Comparison of ENCODE assay signal across 1 cellular context in genomic region chr2:136214284-136214683, GRCh38.
TF ChIP-seq lines count a peak whose summit lies in the region.

No MANE protein-coding gene starts in this region.

TF ChIP-seq in GM12878, 131 proteins besides CTCF, POLR2A, EP300 and RAD21 (continued from another document):
- TF ChIP-seq FOXM1 (IDR thresholded peaks at IDR 0.05; ENCODE audit: low read depth, low read length) = no peak; the same call in 1 of the 2 replicates
- no peak for TF ChIP-seq MTA3 (IDR thresholded peaks at IDR 0.05; ENCODE audit: borderline replicate concordance, low read length)
- no peak for TF ChIP-seq ATF3 (IDR thresholded peaks at IDR 0.05; ENCODE audit: borderline replicate concordance, extremely low read depth, low read depth, low read length)
- no peak for TF ChIP-seq CHD4 (IDR thresholded peaks at IDR 0.05)
- peak; percentile 25 for TF ChIP-seq RELA (IDR thresholded peaks at IDR 0.05; ENCODE audit: borderline replicate concordance, partially characterized antibody)
- TF ChIP-seq ATF7 (IDR thresholded peaks at IDR 0.05; ENCODE audit: low read depth) = peak; percentile 63; the same call in 1 of the 2 replicates
- no peak for TF ChIP-seq HCFC1 (IDR thresholded peaks at IDR 0.05; ENCODE audit: low read length)
- TF ChIP-seq RAD51 (IDR thresholded peaks at IDR 0.05) = no peak
- 0 out of 2 replicates have a peak, but pooled peaks have one; percentile 54 for TF ChIP-seq CREB1 (IDR thresholded peaks at IDR 0.05; ENCODE audit: low read depth)
- TF ChIP-seq SPI1 (IDR thresholded peaks at IDR 0.05; ENCODE audit: borderline replicate concordance, insufficient read depth, low read depth, low read length) = peak; percentile 23; the same call in 1 of the 2 replicates
- peak; percentile 44 for TF ChIP-seq JUNB (IDR thresholded peaks at IDR 0.05)
- peak; percentile 46; the same call in 1 of the 2 replicates for TF ChIP-seq NFIC (IDR thresholded peaks at IDR 0.05; ENCODE audit: low read depth, low read length)
- TF ChIP-seq DPF2 (IDR thresholded peaks at IDR 0.05) = no peak
- peak; percentile 45 for TF ChIP-seq MEF2B (IDR thresholded peaks at IDR 0.05; ENCODE audit: partially characterized antibody, poor library complexity, severe bottlenecking)
- TF ChIP-seq CREM (IDR thresholded peaks at IDR 0.05; ENCODE audit: low read depth) = peak; percentile 61; the same call in 1 of the 2 replicates
TF ChIP-seq in GM12878: peak in this region for 12.
